ENCODE assay signal across 8 cellular contexts in the genomic region with DNA sequence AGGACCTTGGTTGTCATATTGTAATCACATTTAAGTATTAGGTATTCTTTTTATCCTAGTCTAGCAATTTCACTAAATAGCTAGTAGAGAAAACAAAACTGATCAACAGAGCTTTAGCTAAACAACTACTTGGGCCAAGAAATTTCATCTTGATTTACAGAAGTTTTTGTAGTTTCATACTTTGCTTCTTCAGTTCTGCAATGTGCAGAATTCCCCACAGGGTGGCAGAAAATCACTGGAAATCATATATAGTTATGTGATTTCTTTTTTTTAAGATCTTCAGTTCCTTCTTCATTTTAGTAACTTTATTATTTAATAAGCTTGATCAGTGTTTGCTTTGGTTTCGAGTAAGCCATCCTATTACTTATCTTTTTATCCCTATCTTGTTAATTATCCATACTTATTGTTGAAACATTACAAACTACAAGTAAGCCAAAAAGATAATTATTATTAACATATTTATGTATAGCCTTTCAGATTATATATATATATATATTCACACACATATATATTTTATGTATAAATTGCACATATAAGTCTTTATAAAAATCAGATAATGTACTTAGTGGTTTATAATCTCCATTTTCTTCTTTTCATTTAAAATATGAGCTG. TPM values are rescaled to one million over a fixed set of nuclear protein-coding genes. Genes with fewer than 3 reads are reported as not detected.
A peak's percentile ranks its signal among the peaks of the same experiment; 100 is the strongest.
DNase-seq lines count a peak whose midpoint lies in the region; ATAC-seq and TF ChIP-seq lines count a peak whose summit lies in the region.

No MANE protein-coding gene starts in this region.

- DNase-seq in Kasumi-1 (lab: John Stamatoyannopoulos, UW), result peak; percentile 65 to 70
- DNase-seq in SW480 (ENCODE audit: low spot score), result peak; percentile 44
- DNase-seq in central memory CD8-positive, alpha-beta T cell (ENCODE audit: low spot score in 2 of 2), result peak in 1 of 2 donors; percentile 24
- DNase-seq in mesendoderm, result peak; percentile 23

- H3K79me1 ChIP-seq in mesendoderm (ENCODE audit: low read length), result peaks cover 5% of the 10 kb centered on the region

- peaks cover 20% of the 10 kb centered on the region for H3K4me1 Mint-ChIP-seq in central memory CD8-positive, alpha-beta T cell

- peak overlapping the region; percentile 32 for H3K27ac Mint-ChIP-seq in central memory CD8-positive, alpha-beta T cell (ENCODE audit: low read depth)

- no peak overlapping the region for H4K5ac ChIP-seq in mesendoderm (ENCODE audit: low read length)

- peak overlapping the region; percentile 37 for H3K4me3 Mint-ChIP-seq in central memory CD8-positive, alpha-beta T cell

- no peaks in the 10 kb centered on the region for H3K27me3 ChIP-seq in DOHH2 (ENCODE audit: control insufficient read depth, low read length)
- H3K27me3 ChIP-seq in mesendoderm (ENCODE audit: insufficient read depth, low read length, poor library complexity), result no peaks in the 10 kb centered on the region

- no peak overlapping the region for H3K23ac ChIP-seq in mesendoderm (ENCODE audit: low read length)

- H3F3A ChIP-seq in DOHH2 (ENCODE audit: control insufficient read depth, insufficient read depth), result peaks cover 30% of the 10 kb centered on the region

- no peak overlapping the region for H3K4me3 ChIP-seq in DOHH2 (ENCODE audit: low read length)
- no peak overlapping the region for H3K4me3 ChIP-seq in mesendoderm (ENCODE audit: low read length)

- H3K36me3 ChIP-seq in DOHH2 (ENCODE audit: control insufficient read depth, low read length) (peaks cover 25% of the 10 kb centered on the region), mesendoderm (ENCODE audit: control insufficient read depth, insufficient read depth, low read length) (no peaks in the 10 kb centered on the region)

- H3K18ac ChIP-seq in mesendoderm (ENCODE audit: low read length), result no peak overlapping the region

- H2BK5ac ChIP-seq in mesendoderm (ENCODE audit: low read length), result no peak overlapping the region

- H3K4ac ChIP-seq in mesendoderm (ENCODE audit: low read depth, low read length), result no peak overlapping the region

- no peak overlapping the region for H3K9ac ChIP-seq in mesendoderm (ENCODE audit: low read length)

- peaks cover 30% of the 10 kb centered on the region for H3K4me1 ChIP-seq in DOHH2 (ENCODE audit: control insufficient read depth, low read length)
- peaks cover 5% of the 10 kb centered on the region for H3K4me1 ChIP-seq in mesendoderm (ENCODE audit: control insufficient read depth, low read depth, low read length)

- peaks cover 20% of the 10 kb centered on the region for H3K36me3 Mint-ChIP-seq in central memory CD8-positive, alpha-beta T cell (ENCODE audit: insufficient read depth)

- H2BK15ac ChIP-seq in mesendoderm (replicated peaks; ENCODE audit: low read depth), result no peak overlapping the region

- H3K4me2 ChIP-seq in DOHH2 (ENCODE audit: low read length) (no peak overlapping the region), mesendoderm (ENCODE audit: low read length) (no peak overlapping the region)

- no peaks in the 10 kb centered on the region for H3K9me2 ChIP-seq in DOHH2 (replicated peaks; ENCODE audit: control insufficient read depth, low read length)

- no peak overlapping the region for H4K8ac ChIP-seq in mesendoderm (ENCODE audit: low read depth, low read length)

- H3K27ac ChIP-seq in DOHH2 (ENCODE audit: low read depth, low read length), result no peak overlapping the region
- H3K27ac ChIP-seq in mesendoderm (ENCODE audit: low read depth, low read length), result no peak overlapping the region

- H2AK5ac ChIP-seq in mesendoderm (ENCODE audit: low read length), result no peak overlapping the region

- no peak overlapping the region for H3K56ac ChIP-seq in mesendoderm (ENCODE audit: low read length)

- no peaks in the 10 kb centered on the region for H3K9me3 Mint-ChIP-seq in central memory CD8-positive, alpha-beta T cell

- peaks cover 8% of the 10 kb centered on the region; the same call in 1 of the 2 replicates for H4K20me1 ChIP-seq in DOHH2 (ENCODE audit: control insufficient read depth, insufficient read depth, low read depth, low read length)

- ATAC-seq in central memory CD8-positive, alpha-beta T cell (replicated peaks; ENCODE audit: extremely low read depth, poor library complexity, severe bottlenecking), result no peak
- no peak for ATAC-seq in HG02970 (IDR thresholded peaks at IDR 0.05; ENCODE audit: low FRiP score, unreplicated experiment)
- ATAC-seq in HG03342 (IDR thresholded peaks at IDR 0.05; ENCODE audit: unreplicated experiment), result no peak
- no peak for ATAC-seq in GM21360 (IDR thresholded peaks at IDR 0.05; ENCODE audit: unreplicated experiment)

- H2BK120ac ChIP-seq in mesendoderm (ENCODE audit: low read depth, low read length), result no peak overlapping the region

- H3K79me2 ChIP-seq in DOHH2 (ENCODE audit: control insufficient read depth, low read length) (peaks cover 32% of the 10 kb centered on the region), mesendoderm (ENCODE audit: control insufficient read depth, insufficient read depth, low read length) (peaks cover 23% of the 10 kb centered on the region)

- no peaks in the 10 kb centered on the region for H3K27me3 Mint-ChIP-seq in central memory CD8-positive, alpha-beta T cell

- no peaks in the 10 kb centered on the region for H3K9me3 ChIP-seq in DOHH2 (ENCODE audit: control insufficient read depth, insufficient read depth, low read length)

- no CpG with 5 or more reads among the region's 1 CpG for WGBS in mesendoderm (ENCODE audit: extremely low coverage, insufficient coverage, low lambda C conversion rate)

- peak; percentile 70 for TF ChIP-seq CTCF in DOHH2 (IDR thresholded peaks at IDR 0.05; ENCODE audit: low read depth, low read length, poor library complexity, severe bottlenecking)

RNA-seq across cellular contexts. Expression of a gene that starts 2.2 kb away (rescaled TPM):
- polyA plus RNA-seq in mesendoderm (2013, experiment 1 of 2), result 27.4 TPM
- polyA plus RNA-seq in mesendoderm (2013, experiment 2 of 2), result 28.2 TPM

RNA-seq across cellular contexts. Expression of a gene that starts 34.0 kb away (rescaled TPM):
- 269 TPM for polyA plus RNA-seq in mesendoderm (2013, experiment 1 of 2)
- polyA plus RNA-seq in mesendoderm (2013, experiment 2 of 2), result 266 TPM
